9 cellular contexts compared by ENCODE assay signal in the genomic region with DNA sequence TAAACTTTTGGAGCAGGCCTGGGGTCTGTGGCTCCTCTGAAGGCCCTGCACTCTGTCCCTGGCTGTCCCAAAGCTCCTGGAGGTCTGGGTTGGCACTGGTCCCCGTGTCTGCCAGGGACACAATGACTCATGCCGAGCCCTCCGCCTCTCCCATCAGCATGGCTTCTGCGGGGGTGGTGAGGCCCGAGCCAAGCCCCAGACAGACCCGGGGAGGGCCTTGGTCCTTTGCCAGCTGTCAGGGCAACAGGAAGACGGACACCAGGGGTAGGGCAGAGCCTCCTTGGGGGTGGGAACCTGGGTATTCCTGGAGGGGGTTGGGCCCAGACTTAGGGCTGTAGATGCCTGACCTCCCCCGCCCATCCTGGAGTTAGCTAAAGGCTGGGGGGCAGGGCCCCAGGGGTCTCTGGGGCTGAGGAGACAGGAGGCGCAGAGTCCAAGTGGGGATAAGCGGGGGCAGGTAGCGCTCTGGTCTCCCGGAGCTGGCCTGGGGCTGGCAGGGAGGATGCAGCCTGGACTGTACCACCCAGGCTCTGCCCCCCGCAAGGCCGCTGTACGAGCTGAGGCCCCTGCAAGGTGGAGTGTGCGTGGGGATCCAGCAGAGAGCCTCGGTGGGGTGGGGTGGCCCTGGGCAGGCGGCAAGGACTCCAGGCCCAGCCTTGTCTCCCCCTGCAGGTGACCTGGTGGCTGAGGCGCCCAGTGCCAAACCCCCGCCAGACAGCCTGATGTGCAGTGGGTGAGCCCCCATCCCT. TPM values are rescaled to one million over a fixed set of nuclear protein-coding genes. Genes with fewer than 3 reads are reported as not detected.
DNase-seq lines count a peak whose midpoint lies in the region; ATAC-seq and TF ChIP-seq lines count a peak whose summit lies in the region.
"Had no signal": no experiment of that assay in that cellular context is flagged by ENCODE, and none has a peak within 500 bp of the region (broad histone marks: within the 10 kb centered on the region; RNA-seq: fewer than 3 reads in every experiment).

No MANE protein-coding gene starts in this region.

- no peak overlapping the region for H3K4me3 ChIP-seq in fibroblast of pulmonary artery (replicated peaks; ENCODE audit: low read depth, low read length)
- H3K4me3 ChIP-seq: PC-9 had no signal

- no peak for ATAC-seq in HG03442 (IDR thresholded peaks at IDR 0.05; ENCODE audit: unreplicated experiment)

- no peak overlapping the region for H3K4me3 Mint-ChIP-seq in progenitor cell of endocrine pancreas (ENCODE audit: low read depth)
- no peak overlapping the region for H3K4me3 Mint-ChIP-seq in activated T-helper 2 cell treated with anti-CD3 and anti-CD28 coated beads, Interferon-gamma antibody, Interleukin-2, Interleukin-4, amounts not matched to agents 10 μg/mL and 5 μg/mL and 100 μg/mL, durations not matched to agents 14 hours and 24 hours and 36 hours (ENCODE audit: low read depth)

- DNase-seq in ELR (ENCODE audit: low read depth), result peak; percentile 82
- peak; percentile 42 for DNase-seq in SHP77 treated with DMSO at 0.1 percent for 48 hours (lab: John Stamatoyannopoulos, UW)
- DNase-seq in fibroblast of pulmonary artery (ENCODE audit: low read depth), result peak; percentile 87
- DNase-seq in progenitor cell of endocrine pancreas (ENCODE audit: low spot score, unreplicated experiment), result no peak
- no peak for DNase-seq in activated T-helper 2 cell treated with anti-CD3 and anti-CD28 coated beads, Interferon-gamma antibody, Interleukin-2, Interleukin-4, amounts not matched to agents 10 μg/mL and 5 μg/mL and 100 μg/mL, durations not matched to agents 14 hours and 24 hours and 36 hours (ENCODE audit: low spot score)
- DNase-seq in NCI-H1694 (lab: John Stamatoyannopoulos, UW), result no peak
- no peak for DNase-seq in NCI-H510A (lab: John Stamatoyannopoulos, UW)

- intact Hi-C loops in activated T-helper 2 cell treated with anti-CD3 and anti-CD28 coated beads, Interferon-gamma antibody, Interleukin-2, Interleukin-4, amounts not matched to agents 10 μg/mL and 5 μg/mL and 100 μg/mL, durations not matched to agents 14 hours and 24 hours and 36 hours (cut with micrococcal nuclease), result no loop called here

- peaks cover 2% of the 10 kb centered on the region for H3K36me3 Mint-ChIP-seq in progenitor cell of endocrine pancreas (ENCODE audit: insufficient read depth)
- peaks cover 3% of the 10 kb centered on the region for H3K36me3 Mint-ChIP-seq in activated T-helper 2 cell treated with anti-CD3 and anti-CD28 coated beads, Interferon-gamma antibody, Interleukin-2, Interleukin-4, amounts not matched to agents 10 μg/mL and 5 μg/mL and 100 μg/mL, durations not matched to agents 14 hours and 24 hours and 36 hours (ENCODE audit: low read depth)

- no peak for TF ChIP-seq CTCF in fibroblast of pulmonary artery (IDR thresholded peaks at IDR 0.05; ENCODE audit: low read length, missing control alignments)
- peak; percentile 11 for TF ChIP-seq CTCF in progenitor cell of endocrine pancreas (IDR thresholded peaks at IDR 0.05; ENCODE audit: unreplicated experiment)

- no peaks in the 10 kb centered on the region for H3K27me3 Mint-ChIP-seq in progenitor cell of endocrine pancreas
- H3K27me3 Mint-ChIP-seq in activated T-helper 2 cell treated with anti-CD3 and anti-CD28 coated beads, Interferon-gamma antibody, Interleukin-2, Interleukin-4, amounts not matched to agents 10 μg/mL and 5 μg/mL and 100 μg/mL, durations not matched to agents 14 hours and 24 hours and 36 hours (ENCODE audit: low read depth), result no peaks in the 10 kb centered on the region

- no peak overlapping the region for H3K27ac Mint-ChIP-seq in progenitor cell of endocrine pancreas
- no peak overlapping the region for H3K27ac Mint-ChIP-seq in activated T-helper 2 cell treated with anti-CD3 and anti-CD28 coated beads, Interferon-gamma antibody, Interleukin-2, Interleukin-4, amounts not matched to agents 10 μg/mL and 5 μg/mL and 100 μg/mL, durations not matched to agents 14 hours and 24 hours and 36 hours

- no peaks in the 10 kb centered on the region for H3K9me3 Mint-ChIP-seq in progenitor cell of endocrine pancreas (ENCODE audit: low read depth)
- H3K9me3 Mint-ChIP-seq in activated T-helper 2 cell treated with anti-CD3 and anti-CD28 coated beads, Interferon-gamma antibody, Interleukin-2, Interleukin-4, amounts not matched to agents 10 μg/mL and 5 μg/mL and 100 μg/mL, durations not matched to agents 14 hours and 24 hours and 36 hours, result no peaks in the 10 kb centered on the region

- H3K4me1 Mint-ChIP-seq in progenitor cell of endocrine pancreas (ENCODE audit: low read depth), result no peaks in the 10 kb centered on the region
- no peaks in the 10 kb centered on the region for H3K4me1 Mint-ChIP-seq in activated T-helper 2 cell treated with anti-CD3 and anti-CD28 coated beads, Interferon-gamma antibody, Interleukin-2, Interleukin-4, amounts not matched to agents 10 μg/mL and 5 μg/mL and 100 μg/mL, durations not matched to agents 14 hours and 24 hours and 36 hours (ENCODE audit: low read depth)

RNA-seq across cellular contexts. Expression of a gene that starts 16.4 kb away (rescaled TPM):
- 38.5 and 40.4 TPM in 2 replicates for total RNA-seq in progenitor cell of endocrine pancreas
- total RNA-seq in activated T-helper 2 cell treated with anti-CD3 and anti-CD28 coated beads, Interferon-gamma antibody, Interleukin-2, Interleukin-4, amounts not matched to agents 10 μg/mL and 5 μg/mL and 100 μg/mL, durations not matched to agents 14 hours and 24 hours and 36 hours, result 71.2 and 79.2 TPM in 2 replicates

RNA-seq across cellular contexts. Expression of a gene that starts 18.3 kb away (rescaled TPM):
- total RNA-seq in progenitor cell of endocrine pancreas, result 111 and 122 TPM in 2 replicates
- 28.0 and 30.2 TPM in 2 replicates for total RNA-seq in activated T-helper 2 cell treated with anti-CD3 and anti-CD28 coated beads, Interferon-gamma antibody, Interleukin-2, Interleukin-4, amounts not matched to agents 10 μg/mL and 5 μg/mL and 100 μg/mL, durations not matched to agents 14 hours and 24 hours and 36 hours

RNA-seq across cellular contexts. Expression of a gene that starts 37.0 kb away (rescaled TPM):
- 63.0 and 66.6 TPM in 2 replicates for total RNA-seq in progenitor cell of endocrine pancreas
- total RNA-seq in activated T-helper 2 cell treated with anti-CD3 and anti-CD28 coated beads, Interferon-gamma antibody, Interleukin-2, Interleukin-4, amounts not matched to agents 10 μg/mL and 5 μg/mL and 100 μg/mL, durations not matched to agents 14 hours and 24 hours and 36 hours, result 57.7 and 58.0 TPM in 2 replicates

Comparison
In these comparisons a context has a peak if more than half of its experiments do, and no peak if none do; other contexts are left out.
1. DNase-seq: peak in ELR (single experiment), SHP77 treated with DMSO at 0.1 percent for 48 hours (single experiment) and fibroblast of pulmonary artery (single experiment); none in progenitor cell of endocrine pancreas (single experiment), activated T-helper 2 cell treated with anti-CD3 and anti-CD28 coated beads, Interferon-gamma antibody, Interleukin-2, Interleukin-4, amounts not matched to agents 10 μg/mL and 5 μg/mL and 100 μg/mL, durations not matched to agents 14 hours and 24 hours and 36 hours (single experiment), NCI-H1694 (single experiment) and NCI-H510A (single experiment).